ENCODE assay signal across 26 cellular contexts in genomic region chr15:90181781-90182180, GRCh38. TPM values are rescaled to one million over a fixed set of nuclear protein-coding genes. Genes with fewer than 3 reads are reported as not detected.
A peak's percentile ranks its signal among the peaks of the same experiment; 100 is the strongest.
DNase-seq lines count a peak whose midpoint lies in the region; ATAC-seq and TF ChIP-seq lines count a peak whose summit lies in the region.
"Had no signal": no experiment of that assay in that cellular context is flagged by ENCODE, and none has a peak within 500 bp of the region (broad histone marks: within the 10 kb centered on the region; RNA-seq: fewer than 3 reads in every experiment).

No MANE protein-coding gene starts in this region.

- no peak for TF ChIP-seq EP300 in tibial nerve (IDR thresholded peaks at IDR 0.05)

- H3K4me1 Mint-ChIP-seq in memory B cell (peaks cover 39% of the 10 kb centered on the region), glutamatergic neuron (ENCODE audit: low read depth, unreplicated experiment) (peaks cover 3% of the 10 kb centered on the region)

- H3K27me3 Mint-ChIP-seq in memory B cell = no peaks in the 10 kb centered on the region
- H3K27me3 Mint-ChIP-seq in glutamatergic neuron (ENCODE audit: unreplicated experiment) = peaks cover 2% of the 10 kb centered on the region
- H3K27me3 Mint-ChIP-seq: activated T-helper 17 cell treated with anti-CD3 and anti-CD28 coated beads, Interleukin-2, amount 50 U/mL, for 72 hours had no signal

- H3K27ac Mint-ChIP-seq in memory B cell (peak overlapping the region; percentile 65), glutamatergic neuron (ENCODE audit: unreplicated experiment) (no peak overlapping the region)
- H3K27ac Mint-ChIP-seq: activated CD4-positive, alpha-beta memory T cell treated with anti-CD3 and anti-CD28 coated beads, Interleukin-2, amount 10 ng/mL, durations not matched to agents 7 days and 5 days; activated naive CD4-positive, alpha-beta T cell treated with anti-CD3 and anti-CD28 coated beads, Interleukin-2, amount 50 U/mL, for 72 hours; activated T-helper 17 cell treated with anti-CD3 and anti-CD28 coated beads, Interleukin-2, amount 50 U/mL, for 72 hours had no signal

- H3K9me3 Mint-ChIP-seq in memory B cell (no peaks in the 10 kb centered on the region), glutamatergic neuron (ENCODE audit: unreplicated experiment) (peaks cover 2% of the 10 kb centered on the region)
- H3K9me3 Mint-ChIP-seq: activated CD4-positive, alpha-beta memory T cell treated with anti-CD3 and anti-CD28 coated beads, Interleukin-2, amount 10 ng/mL, durations not matched to agents 7 days and 5 days; activated naive CD4-positive, alpha-beta T cell treated with anti-CD3 and anti-CD28 coated beads, Interleukin-2, amount 50 U/mL, for 72 hours; activated T-helper 17 cell treated with anti-CD3 and anti-CD28 coated beads, Interleukin-2, amount 50 U/mL, for 72 hours had no signal

- H3K9me3 ChIP-seq in cardiac muscle cell (ENCODE audit: low read depth) (no peaks in the 10 kb centered on the region), RWPE2 (ENCODE audit: severe bottlenecking) (no peaks in the 10 kb centered on the region), tibial nerve (no peaks in the 10 kb centered on the region)
- H3K9me3 ChIP-seq: MG63, pancreas, upper lobe of right lung had no signal

- intact Hi-C loops in cardiac septum (cut with DNase I) = no loop called here

- peak overlapping the region; percentile 20 for H3K27ac ChIP-seq in cardiac muscle cell
- H3K27ac ChIP-seq in RWPE2 (ENCODE audit: poor library complexity, severe bottlenecking) = peak overlapping the region; percentile 2
- peak overlapping the region in 3 of 4 donors; percentile 96 to 97 (median 97) for H3K27ac ChIP-seq in tibial nerve
- H3K27ac ChIP-seq: coronary artery, foreskin keratinocyte, pancreas, upper lobe of right lung had no signal

- ATAC-seq in RWPE2 (ENCODE audit: low read depth) = no peak
- ATAC-seq in memory B cell (ENCODE audit: low read depth) = no peak
- ATAC-seq in HG03097 (IDR thresholded peaks at IDR 0.05; ENCODE audit: low FRiP score, unreplicated experiment) = no peak
- ATAC-seq: activated naive CD4-positive, alpha-beta T cell treated with anti-CD3 and anti-CD28 coated beads, Interleukin-2, amount 50 U/mL, for 72 hours; activated T-helper 17 cell treated with anti-CD3 and anti-CD28 coated beads, Interleukin-2, amount 50 U/mL, for 72 hours; foreskin keratinocyte; pancreas; upper lobe of right lung had no signal

- DNase-seq in cardiac muscle cell (ENCODE audit: low read depth in 1 of 2, low spot score in 1 of 2) (no peak), cardiac septum (ENCODE audit: low spot score) (no peak), RWPE2 (ENCODE audit: low spot score) (no peak), memory B cell (ENCODE audit: low spot score in 2 of 2) (no peak), tibial nerve (ENCODE audit: low spot score in 2 of 2) (no peak), glutamatergic neuron (no peak)
- DNase-seq in activated CD4-positive, alpha-beta T cell treated with anti-CD3 and anti-CD28 coated beads, Interleukin-2, amount 50 U/mL, for 1 hour = no peak
- DNase-seq: activated CD4-positive, alpha-beta memory T cell treated with anti-CD3 and anti-CD28 coated beads, Interleukin-2, amount 10 ng/mL, durations not matched to agents 7 days and 5 days; aorta; COR-L47; DMS53; effector memory CD4-positive, alpha-beta T cell; foreskin keratinocyte; KBM-7; mesenchymal stem cell; MG63; NCI-H2081; NCI-H446; pancreas; Right ventricle myocardium superior; T-helper 9 cell; upper lobe of right lung had no signal

- no peak for TF ChIP-seq POLR2A in tibial nerve (IDR thresholded peaks at IDR 0.05)

- no peak for TF ChIP-seq CTCF in cardiac muscle cell (IDR thresholded peaks at IDR 0.05; ENCODE audit: low read depth, low read length)
- TF ChIP-seq CTCF in RWPE2 (IDR thresholded peaks at IDR 0.05; ENCODE audit: poor library complexity, severe bottlenecking) = no peak
- TF ChIP-seq CTCF in tibial nerve (IDR thresholded peaks at IDR 0.05) = no peak
- TF ChIP-seq CTCF in glutamatergic neuron (IDR thresholded peaks at IDR 0.05; ENCODE audit: partially characterized antibody, unreplicated experiment) = no peak

- H3K36me3 ChIP-seq in cardiac muscle cell (no peaks in the 10 kb centered on the region), RWPE2 (ENCODE audit: low read depth) (peaks cover 8% of the 10 kb centered on the region), tibial nerve (no peaks in the 10 kb centered on the region)
- H3K36me3 ChIP-seq: MG63, pancreas, upper lobe of right lung had no signal

- H3K4me3 ChIP-seq in cardiac muscle cell = no peak overlapping the region
- no peak overlapping the region for H3K4me3 ChIP-seq in RWPE2 (ENCODE audit: severe bottlenecking)
- no peak overlapping the region for H3K4me3 ChIP-seq in tibial nerve
- H3K4me3 ChIP-seq: coronary artery, MG63, pancreas, upper lobe of right lung had no signal

- H3K36me3 Mint-ChIP-seq in memory B cell (peaks cover 4% of the 10 kb centered on the region), glutamatergic neuron (ENCODE audit: unreplicated experiment) (no peaks in the 10 kb centered on the region)
- H3K36me3 Mint-ChIP-seq: activated naive CD4-positive, alpha-beta T cell treated with anti-CD3 and anti-CD28 coated beads, Interleukin-2, amount 50 U/mL, for 72 hours had no signal

- WGBS in tibial nerve, 2 donors = 32 to 47% methylated on average over 2 of the region's 2 CpGs

- H3K27me3 ChIP-seq in cardiac muscle cell = no peaks in the 10 kb centered on the region
- H3K27me3 ChIP-seq in RWPE2 (ENCODE audit: insufficient read depth, poor library complexity, severe bottlenecking) = no peaks in the 10 kb centered on the region
- no peaks in the 10 kb centered on the region for H3K27me3 ChIP-seq in tibial nerve
- H3K27me3 ChIP-seq: foreskin keratinocyte, MG63, pancreas, upper lobe of right lung had no signal

- H3K4me1 ChIP-seq in cardiac muscle cell (ENCODE audit: low read depth) = peaks cover 7% of the 10 kb centered on the region
- H3K4me1 ChIP-seq in RWPE2 (ENCODE audit: insufficient read depth, poor library complexity, severe bottlenecking) = peaks cover 28% of the 10 kb centered on the region
- peaks cover 0 to 50% (median 29%) of the 10 kb centered on the region in 4 donors for H3K4me1 ChIP-seq in tibial nerve

- no peak overlapping the region for H3K4me3 Mint-ChIP-seq in memory B cell
- H3K4me3 Mint-ChIP-seq in glutamatergic neuron (ENCODE audit: unreplicated experiment) = no peak overlapping the region
- H3K4me3 Mint-ChIP-seq: activated CD4-positive, alpha-beta memory T cell treated with anti-CD3 and anti-CD28 coated beads, Interleukin-2, amount 10 ng/mL, durations not matched to agents 7 days and 5 days; activated T-helper 17 cell treated with anti-CD3 and anti-CD28 coated beads, Interleukin-2, amount 50 U/mL, for 72 hours had no signal

RNA-seq across cellular contexts. Expression of gene SEMA4B, which starts 19.3 kb away (rescaled TPM):
- total RNA-seq in cardiac muscle cell (38.0 and 39.3 TPM in 2 replicates), cardiac septum (21.2 TPM), tibial nerve (100 to 1,000 TPM in 1 of 4 donors, 10 to 100 TPM in 3; 43.1 to 104 (median 59.0) TPM), glutamatergic neuron (ENCODE audit: unreplicated experiment) (31.8 TPM)
- 43.1 and 44.9 TPM in 2 replicates for polyA plus RNA-seq in cardiac muscle cell

RNA-seq across cellular contexts. Expression of gene CIB1, which starts 52.0 kb away (rescaled TPM):
- total RNA-seq in cardiac muscle cell (18.1 and 30.8 TPM in 2 replicates), cardiac septum (69.9 TPM), tibial nerve (10 to 100 TPM; 27.5 to 48.1 (median 37.8) TPM), glutamatergic neuron (ENCODE audit: unreplicated experiment) (8.0 TPM)
- 71.9 and 91.6 TPM in 2 replicates for polyA plus RNA-seq in cardiac muscle cell

RNA-seq across cellular contexts. Expression of gene GDPGP1, which starts 52.2 kb away (rescaled TPM):
- 9.1 and 16.2 TPM in 2 replicates for total RNA-seq in cardiac muscle cell
- 1.3 and 1.9 TPM in 2 replicates for polyA plus RNA-seq in cardiac muscle cell
- total RNA-seq in cardiac septum = 10.6 TPM
- 1 to 10 TPM; 1.4 to 6.9 (median 4.9) TPM for total RNA-seq in tibial nerve
- total RNA-seq in glutamatergic neuron (ENCODE audit: unreplicated experiment) = 7.4 TPM

Comparison
In these comparisons a context has a peak if more than half of its experiments do, and no peak if none do; other contexts are left out.
1. H3K27ac ChIP-seq: peak in every context shown above with its lines; median percentile 97 in tibial nerve; 20 in cardiac muscle cell; 2 in RWPE2.